ENCODE assay signal across 18 cellular contexts in the genomic region with DNA sequence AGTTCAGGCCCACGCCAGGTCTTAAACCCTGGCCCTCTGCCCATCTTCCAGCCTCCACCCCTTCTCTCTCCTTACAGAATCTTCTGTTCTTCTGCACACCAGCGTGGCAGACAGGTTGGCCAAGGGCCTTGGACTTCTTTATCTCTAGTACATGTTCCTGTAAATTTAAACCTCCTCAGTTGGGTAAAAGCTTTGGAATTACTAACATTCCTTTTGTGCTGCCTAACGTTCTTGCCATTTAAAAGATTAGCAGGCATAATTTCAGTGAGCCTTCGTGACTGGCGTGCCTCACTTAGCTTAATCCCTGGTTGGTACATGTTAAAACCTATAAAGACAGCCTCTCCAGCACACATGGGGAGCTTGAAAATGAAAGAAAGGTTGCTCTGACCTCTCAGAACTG.
DNase-seq lines count a peak whose midpoint lies in the region; ATAC-seq and TF ChIP-seq lines count a peak whose summit lies in the region.
"Had no signal": no experiment of that assay in that cellular context is flagged by ENCODE, and none has a peak within 500 bp of the region (broad histone marks: within the 10 kb centered on the region; RNA-seq: fewer than 3 reads in every experiment).

No MANE protein-coding gene starts in this region.

- H3K27me3 Mint-ChIP-seq in progenitor cell of endocrine pancreas, result no peaks in the 10 kb centered on the region
- H3K27me3 Mint-ChIP-seq: CD4-positive, alpha-beta T cell; IgD-negative memory B cell had no signal

- peaks cover 6% of the 10 kb centered on the region for H3K36me3 Mint-ChIP-seq in progenitor cell of endocrine pancreas (ENCODE audit: insufficient read depth)
- H3K36me3 Mint-ChIP-seq: activated naive CD4-positive, alpha-beta T cell treated with anti-CD3 and anti-CD28 coated beads, Interleukin-2, amount 50 U/mL, for 72 hours had no signal

- peak overlapping the region; percentile 77 for H3K27ac Mint-ChIP-seq in progenitor cell of endocrine pancreas
- H3K27ac Mint-ChIP-seq: activated naive CD4-positive, alpha-beta T cell treated with anti-CD3 and anti-CD28 coated beads, Interleukin-2, amount 50 U/mL, for 72 hours; CD4-positive, alpha-beta T cell; GM23338 had no signal

- H3K4me3 Mint-ChIP-seq in progenitor cell of endocrine pancreas (ENCODE audit: low read depth), result no peak overlapping the region
- H3K4me3 Mint-ChIP-seq: CD4-positive, alpha-beta T cell; GM23338; IgD-negative memory B cell had no signal

- no peaks in the 10 kb centered on the region for H3K9me3 Mint-ChIP-seq in progenitor cell of endocrine pancreas (ENCODE audit: low read depth)
- H3K9me3 Mint-ChIP-seq: activated naive CD4-positive, alpha-beta T cell treated with anti-CD3 and anti-CD28 coated beads, Interleukin-2, amount 50 U/mL, for 72 hours; CD4-positive, alpha-beta T cell; GM23338; IgD-negative memory B cell had no signal

- TF ChIP-seq CTCF in fibroblast of villous mesenchyme (IDR thresholded peaks at IDR 0.05; ENCODE audit: insufficient read depth, low read depth, low read length) (no peak), progenitor cell of endocrine pancreas (IDR thresholded peaks at IDR 0.05; ENCODE audit: unreplicated experiment) (no peak)

- no peak overlapping the region for H3K4me3 ChIP-seq in fibroblast of villous mesenchyme (ENCODE audit: low read depth, low read length)
- H3K4me3 ChIP-seq: dorsolateral prefrontal cortex, GM23338, transverse colon had no signal

- ATAC-seq in GM19455 (IDR thresholded peaks at IDR 0.05; ENCODE audit: unreplicated experiment), result no peak
- ATAC-seq: activated naive CD4-positive, alpha-beta T cell treated with anti-CD3 and anti-CD28 coated beads, Interleukin-2, amount 50 U/mL, for 72 hours; GM23338 had no signal

- peaks cover 5% of the 10 kb centered on the region for H3K4me1 Mint-ChIP-seq in progenitor cell of endocrine pancreas (ENCODE audit: low read depth)

- DNase-seq in EH (ENCODE audit: low read depth) (peak; percentile 87), amniotic epithelial cell (ENCODE audit: low read depth) (peak; percentile 98), fibroblast of villous mesenchyme (ENCODE audit: low read depth) (peak; percentile 92), progenitor cell of endocrine pancreas (ENCODE audit: low spot score, unreplicated experiment) (no peak), AG08396 (ENCODE audit: low spot score) (no peak), mesenteric fat pad (ENCODE audit: low spot score) (no peak)
- DNase-seq: activated CD4-positive, CD25-positive, alpha-beta regulatory T cell treated with anti-CD3 and anti-CD28 coated beads, Interleukin-2, amount 50 U/mL, for 72 hours; CD4-positive, alpha-beta T cell; foreskin fibroblast; NCI-H1092 treated with DMSO at 0.1 percent for 48 hours; stimulated activated CD4-positive, alpha-beta T cell treated with anti-CD3 and anti-CD28 coated beads, Interleukin-2, amount 100 ng/mL, for 24 hours; SW 1271 had no signal

Comparison
In these comparisons a context has a peak if more than half of its experiments do, and no peak if none do; other contexts are left out.
1. DNase-seq: peak in EH (single experiment), amniotic epithelial cell (single experiment) and fibroblast of villous mesenchyme (single experiment); none in progenitor cell of endocrine pancreas (single experiment), AG08396 (single experiment) and mesenteric fat pad (single experiment).